Comparison of ENCODE assay signal across 1 cellular context in the genomic region with DNA sequence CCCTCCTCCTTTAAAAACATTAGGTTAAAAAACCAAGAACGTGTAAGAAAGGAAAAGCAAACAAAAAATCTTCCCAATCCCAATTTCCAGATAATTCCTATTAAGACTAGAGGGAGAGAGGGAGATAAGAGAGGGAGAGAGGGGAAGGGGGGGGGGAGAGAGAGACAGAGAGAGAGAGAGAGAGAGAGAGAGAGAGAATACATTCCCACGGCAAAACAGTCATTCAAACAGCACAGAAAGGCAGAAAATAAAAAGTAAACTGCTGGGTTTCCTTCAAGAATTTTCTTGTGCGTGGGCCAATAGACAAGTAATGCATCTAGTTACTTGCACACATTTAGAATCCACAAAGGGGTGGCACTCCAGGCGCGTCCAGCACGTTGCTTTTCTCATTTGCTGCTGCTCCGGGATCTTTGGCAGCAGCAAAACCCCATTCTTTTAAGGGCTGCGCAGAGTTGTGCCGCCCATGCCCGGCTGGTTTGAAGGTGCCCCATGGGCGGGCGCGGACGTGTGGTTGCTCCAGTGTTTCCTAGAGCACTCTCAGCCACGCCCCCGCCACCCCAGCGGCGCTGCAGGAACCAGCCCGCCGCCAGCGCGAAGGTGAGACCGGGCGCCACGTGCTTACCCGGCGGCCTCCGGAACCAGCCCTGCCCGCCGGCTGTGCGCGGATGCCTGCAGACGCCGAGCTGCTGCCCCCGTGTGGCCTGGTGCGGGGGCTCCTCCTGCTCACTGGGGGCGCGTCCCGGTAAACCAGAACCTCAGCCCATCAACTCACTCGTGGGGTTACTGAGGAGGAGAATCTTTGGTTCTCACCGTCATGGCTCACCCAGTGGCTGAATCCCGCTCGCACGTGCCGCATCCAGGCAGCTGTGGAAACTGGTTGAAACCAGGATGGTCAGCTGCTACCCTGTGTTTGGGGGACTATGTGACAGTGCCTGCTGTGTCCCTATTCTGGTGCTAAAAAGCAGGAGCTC.
TF ChIP-seq lines count a peak whose summit lies in the region.

No MANE protein-coding gene starts in this region.

TF ChIP-seq in HepG2, 621 proteins besides CTCF, POLR2A, EP300 and RAD21 (continued from another document and continues in another):
- TF ChIP-seq, protein P1, sequence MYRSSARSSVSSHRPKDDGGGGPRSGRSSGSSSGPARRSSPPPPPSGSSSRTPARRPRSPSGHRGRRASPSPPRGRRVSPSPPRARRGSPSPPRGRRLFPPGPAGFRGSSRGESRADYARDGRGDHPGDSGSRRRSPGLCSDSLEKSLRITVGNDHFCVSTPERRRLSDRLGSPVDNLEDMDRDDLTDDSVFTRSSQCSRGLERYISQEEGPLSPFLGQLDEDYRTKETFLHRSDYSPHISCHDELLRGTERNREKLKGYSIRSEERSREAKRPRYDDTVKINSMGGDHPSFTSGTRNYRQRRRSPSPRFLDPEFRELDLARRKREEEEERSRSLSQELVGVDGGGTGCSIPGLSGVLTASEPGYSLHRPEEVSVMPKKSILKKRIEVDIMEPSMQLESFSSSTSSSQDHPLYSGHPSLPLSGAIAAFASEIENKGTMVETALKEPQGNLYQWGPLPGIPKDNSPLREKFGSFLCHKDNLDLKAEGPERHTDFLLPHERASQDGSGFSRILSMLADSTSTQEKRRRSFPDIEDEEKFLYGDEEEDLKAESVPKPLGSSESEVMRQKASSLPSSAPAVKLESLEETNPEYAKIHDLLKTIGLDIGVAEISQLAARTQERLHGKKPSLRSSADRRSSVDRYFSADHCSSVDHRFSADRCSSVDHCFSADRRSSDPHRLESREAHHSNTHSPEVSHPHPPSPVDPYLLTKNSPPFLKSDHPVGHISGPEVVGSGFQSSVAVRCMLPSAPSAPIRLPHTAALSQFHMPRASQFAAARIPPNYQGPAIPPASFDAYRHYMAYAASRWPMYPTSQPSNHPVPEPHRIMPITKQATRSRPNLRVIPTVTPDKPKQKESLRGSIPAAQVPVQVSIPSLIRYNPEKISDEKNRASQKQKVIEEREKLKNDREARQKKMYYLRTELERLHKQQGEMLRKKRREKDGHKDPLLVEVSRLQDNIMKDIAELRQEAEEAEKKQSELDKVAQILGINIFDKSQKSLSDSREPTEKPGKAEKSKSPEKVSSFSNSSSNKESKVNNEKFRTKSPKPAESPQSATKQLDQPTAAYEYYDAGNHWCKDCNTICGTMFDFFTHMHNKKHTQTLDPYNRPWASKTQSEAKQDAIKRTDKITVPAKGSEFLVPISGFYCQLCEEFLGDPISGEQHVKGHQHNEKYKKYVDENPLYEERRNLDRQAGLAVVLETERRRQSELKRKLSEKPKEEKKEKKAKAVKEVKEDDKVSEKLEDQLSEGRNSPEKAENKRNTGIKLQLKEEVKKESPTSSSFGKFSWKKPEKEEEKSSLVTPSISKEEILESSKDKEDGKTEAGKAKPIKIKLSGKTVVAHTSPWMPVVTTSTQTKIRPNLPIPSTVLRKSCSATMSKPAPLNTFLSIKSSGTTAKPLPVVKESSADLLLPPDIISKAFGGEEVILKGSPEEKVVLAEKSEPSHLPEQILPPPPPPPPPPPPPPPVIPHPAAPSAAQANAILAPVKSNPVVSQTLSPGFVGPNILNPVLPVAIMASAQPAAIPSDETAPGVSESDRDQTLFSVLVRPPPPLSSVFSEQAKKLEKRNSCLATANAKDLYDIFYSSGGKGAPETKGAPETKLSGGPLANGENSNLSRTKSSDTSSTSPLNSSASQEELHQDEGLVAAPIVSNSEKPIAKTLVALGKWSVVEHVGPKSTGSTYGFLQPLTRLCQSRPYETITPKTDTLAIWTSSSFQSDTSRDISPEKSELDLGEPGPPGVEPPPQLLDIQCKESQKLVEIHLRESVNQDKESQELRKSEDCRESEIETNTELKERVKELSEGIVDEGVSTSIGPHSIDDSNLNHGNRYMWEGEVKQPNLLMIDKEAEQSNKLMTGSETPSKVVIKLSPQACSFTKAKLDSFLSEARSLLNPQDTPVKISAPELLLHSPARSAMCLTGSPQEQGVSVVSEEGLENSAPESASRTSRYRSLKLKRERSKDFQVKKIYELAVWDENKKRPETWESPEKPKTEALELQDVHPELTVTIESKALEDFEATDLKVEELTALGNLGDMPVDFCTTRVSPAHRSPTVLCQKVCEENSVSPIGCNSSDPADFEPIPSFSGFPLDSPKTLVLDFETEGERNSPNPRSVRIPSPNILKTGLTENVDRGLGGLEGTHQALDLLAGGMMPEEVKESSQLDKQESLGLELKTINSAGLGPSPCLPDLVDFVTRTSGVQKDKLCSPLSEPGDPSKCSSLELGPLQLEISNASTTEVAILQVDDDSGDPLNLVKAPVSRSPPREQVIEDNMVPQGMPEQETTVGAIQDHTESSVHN (CRISPR knock-in tag; IDR thresholded peaks at IDR 0.05): peak; percentile 98
- peak; percentile 85; the same call in 1 of the 2 replicates for TF ChIP-seq ZC3H13 (CRISPR knock-in tag; IDR thresholded peaks at IDR 0.05)
- TF ChIP-seq, protein P2, sequence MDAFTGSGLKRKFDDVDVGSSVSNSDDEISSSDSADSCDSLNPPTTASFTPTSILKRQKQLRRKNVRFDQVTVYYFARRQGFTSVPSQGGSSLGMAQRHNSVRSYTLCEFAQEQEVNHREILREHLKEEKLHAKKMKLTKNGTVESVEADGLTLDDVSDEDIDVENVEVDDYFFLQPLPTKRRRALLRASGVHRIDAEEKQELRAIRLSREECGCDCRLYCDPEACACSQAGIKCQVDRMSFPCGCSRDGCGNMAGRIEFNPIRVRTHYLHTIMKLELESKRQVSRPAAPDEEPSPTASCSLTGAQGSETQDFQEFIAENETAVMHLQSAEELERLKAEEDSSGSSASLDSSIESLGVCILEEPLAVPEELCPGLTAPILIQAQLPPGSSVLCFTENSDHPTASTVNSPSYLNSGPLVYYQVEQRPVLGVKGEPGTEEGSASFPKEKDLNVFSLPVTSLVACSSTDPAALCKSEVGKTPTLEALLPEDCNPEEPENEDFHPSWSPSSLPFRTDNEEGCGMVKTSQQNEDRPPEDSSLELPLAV (CRISPR knock-in tag; conservative IDR thresholded peaks at IDR 0.05; ENCODE audit: low read depth): peak; percentile 86
- TF ChIP-seq, protein P3, sequence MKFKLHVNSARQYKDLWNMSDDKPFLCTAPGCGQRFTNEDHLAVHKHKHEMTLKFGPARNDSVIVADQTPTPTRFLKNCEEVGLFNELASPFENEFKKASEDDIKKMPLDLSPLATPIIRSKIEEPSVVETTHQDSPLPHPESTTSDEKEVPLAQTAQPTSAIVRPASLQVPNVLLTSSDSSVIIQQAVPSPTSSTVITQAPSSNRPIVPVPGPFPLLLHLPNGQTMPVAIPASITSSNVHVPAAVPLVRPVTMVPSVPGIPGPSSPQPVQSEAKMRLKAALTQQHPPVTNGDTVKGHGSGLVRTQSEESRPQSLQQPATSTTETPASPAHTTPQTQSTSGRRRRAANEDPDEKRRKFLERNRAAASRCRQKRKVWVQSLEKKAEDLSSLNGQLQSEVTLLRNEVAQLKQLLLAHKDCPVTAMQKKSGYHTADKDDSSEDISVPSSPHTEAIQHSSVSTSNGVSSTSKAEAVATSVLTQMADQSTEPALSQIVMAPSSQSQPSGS (CRISPR knock-in tag; IDR thresholded peaks at IDR 0.05): peak; percentile 84; the same call in 1 of the 2 replicates
- peak; percentile 95 for TF ChIP-seq ZNF44 (CRISPR knock-in tag; IDR thresholded peaks at IDR 0.05)
- peak; percentile 72 for TF ChIP-seq PPARG (CRISPR knock-in tag; conservative IDR thresholded peaks at IDR 0.05)
- no peak for TF ChIP-seq JUN (CRISPR knock-in tag; IDR thresholded peaks at IDR 0.05)
- TF ChIP-seq ZNF703 (CRISPR knock-in tag; IDR thresholded peaks at IDR 0.05; ENCODE audit: borderline replicate concordance): peak; percentile 90
- peak; percentile 98 for TF ChIP-seq ZNF563 (CRISPR knock-in tag; IDR thresholded peaks at IDR 0.05)
- no peak for TF ChIP-seq PCBP2 (optimal IDR thresholded peaks at IDR 0.05; ENCODE audit: low read depth, low read length, poor library complexity, severe bottlenecking)
- peak; percentile 35; the same call in 1 of the 2 replicates for TF ChIP-seq JUND (CRISPR knock-in tag; IDR thresholded peaks at IDR 0.05)
- TF ChIP-seq ARNT2 (CRISPR knock-in tag; IDR thresholded peaks at IDR 0.05; ENCODE audit: low read depth): peak; percentile 99
- TF ChIP-seq, protein P4, sequence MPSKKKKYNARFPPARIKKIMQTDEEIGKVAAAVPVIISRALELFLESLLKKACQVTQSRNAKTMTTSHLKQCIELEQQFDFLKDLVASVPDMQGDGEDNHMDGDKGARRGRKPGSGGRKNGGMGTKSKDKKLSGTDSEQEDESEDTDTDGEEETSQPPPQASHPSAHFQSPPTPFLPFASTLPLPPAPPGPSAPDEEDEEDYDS (CRISPR knock-in tag; IDR thresholded peaks at IDR 0.05): peak; percentile 57
- no peak for TF ChIP-seq CREM (IDR thresholded peaks at IDR 0.05)
- TF ChIP-seq CREM (CRISPR knock-in tag; IDR thresholded peaks at IDR 0.05): no peak
- peak; percentile 94 for TF ChIP-seq ZNF879 (CRISPR knock-in tag; IDR thresholded peaks at IDR 0.05)
- TF ChIP-seq FOSL2 (CRISPR knock-in tag; IDR thresholded peaks at IDR 0.05): peak; percentile 58
- TF ChIP-seq SIN3A (IDR thresholded peaks at IDR 0.05; ENCODE audit: borderline replicate concordance, low read depth, low read length): peak; percentile 86; the same call in 1 of the 2 replicates
- TF ChIP-seq SRSF1 (optimal IDR thresholded peaks at IDR 0.05; ENCODE audit: low read depth, low read length): no peak
- TF ChIP-seq, protein P5, sequence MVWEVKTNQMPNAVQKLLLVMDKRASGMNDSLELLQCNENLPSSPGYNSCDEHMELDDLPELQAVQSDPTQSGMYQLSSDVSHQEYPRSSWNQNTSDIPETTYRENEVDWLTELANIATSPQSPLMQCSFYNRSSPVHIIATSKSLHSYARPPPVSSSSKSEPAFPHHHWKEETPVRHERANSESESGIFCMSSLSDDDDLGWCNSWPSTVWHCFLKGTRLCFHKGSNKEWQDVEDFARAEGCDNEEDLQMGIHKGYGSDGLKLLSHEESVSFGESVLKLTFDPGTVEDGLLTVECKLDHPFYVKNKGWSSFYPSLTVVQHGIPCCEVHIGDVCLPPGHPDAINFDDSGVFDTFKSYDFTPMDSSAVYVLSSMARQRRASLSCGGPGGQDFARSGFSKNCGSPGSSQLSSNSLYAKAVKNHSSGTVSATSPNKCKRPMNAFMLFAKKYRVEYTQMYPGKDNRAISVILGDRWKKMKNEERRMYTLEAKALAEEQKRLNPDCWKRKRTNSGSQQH (CRISPR knock-in tag; IDR thresholded peaks at IDR 0.05; ENCODE audit: low read depth): peak; percentile 80; the same call in 1 of the 2 replicates
- TF ChIP-seq ZIK1 (CRISPR knock-in tag; IDR thresholded peaks at IDR 0.05; ENCODE audit: borderline replicate concordance, low read depth): peak; percentile 99; the same call in 1 of the 2 replicates
- peak; percentile 60; the same call in 1 of the 2 replicates for TF ChIP-seq ZFP36L2 (CRISPR knock-in tag; IDR thresholded peaks at IDR 0.05)
- TF ChIP-seq, protein P6, sequence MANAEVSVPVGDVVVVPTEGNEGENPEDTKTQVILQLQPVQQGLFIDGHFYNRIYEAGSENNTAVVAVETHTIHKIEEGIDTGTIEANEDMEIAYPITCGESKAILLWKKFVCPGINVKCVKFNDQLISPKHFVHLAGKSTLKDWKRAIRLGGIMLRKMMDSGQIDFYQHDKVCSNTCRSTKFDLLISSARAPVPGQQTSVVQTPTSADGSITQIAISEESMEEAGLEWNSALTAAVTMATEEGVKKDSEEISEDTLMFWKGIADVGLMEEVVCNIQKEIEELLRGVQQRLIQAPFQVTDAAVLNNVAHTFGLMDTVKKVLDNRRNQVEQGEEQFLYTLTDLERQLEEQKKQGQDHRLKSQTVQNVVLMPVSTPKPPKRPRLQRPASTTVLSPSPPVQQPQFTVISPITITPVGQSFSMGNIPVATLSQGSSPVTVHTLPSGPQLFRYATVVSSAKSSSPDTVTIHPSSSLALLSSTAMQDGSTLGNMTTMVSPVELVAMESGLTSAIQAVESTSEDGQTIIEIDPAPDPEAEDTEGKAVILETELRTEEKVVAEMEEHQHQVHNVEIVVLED (CRISPR knock-in tag; IDR thresholded peaks at IDR 0.05; ENCODE audit: borderline replicate concordance): peak; percentile 81
- no peak for TF ChIP-seq NR3C1 (CRISPR knock-in tag; IDR thresholded peaks at IDR 0.05)
- no peak for TF ChIP-seq DNMT3B (CRISPR knock-in tag; conservative IDR thresholded peaks at IDR 0.05)
- TF ChIP-seq ZNF557 (CRISPR knock-in tag; IDR thresholded peaks at IDR 0.05): peak; percentile 99
- TF ChIP-seq, protein P7, sequence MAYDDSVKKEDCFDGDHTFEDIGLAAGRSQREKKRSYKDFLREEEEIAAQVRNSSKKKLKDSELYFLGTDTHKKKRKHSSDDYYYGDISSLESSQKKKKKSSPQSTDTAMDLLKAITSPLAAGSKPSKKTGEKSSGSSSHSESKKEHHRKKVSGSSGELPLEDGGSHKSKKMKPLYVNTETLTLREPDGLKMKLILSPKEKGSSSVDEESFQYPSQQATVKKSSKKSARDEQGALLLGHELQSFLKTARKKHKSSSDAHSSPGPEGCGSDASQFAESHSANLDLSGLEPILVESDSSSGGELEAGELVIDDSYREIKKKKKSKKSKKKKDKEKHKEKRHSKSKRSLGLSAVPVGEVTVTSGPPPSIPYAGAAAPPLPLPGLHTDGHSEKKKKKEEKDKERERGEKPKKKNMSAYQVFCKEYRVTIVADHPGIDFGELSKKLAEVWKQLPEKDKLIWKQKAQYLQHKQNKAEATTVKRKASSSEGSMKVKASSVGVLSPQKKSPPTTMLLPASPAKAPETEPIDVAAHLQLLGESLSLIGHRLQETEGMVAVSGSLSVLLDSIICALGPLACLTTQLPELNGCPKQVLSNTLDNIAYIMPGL (CRISPR knock-in tag; IDR thresholded peaks at IDR 0.05; ENCODE audit: borderline replicate concordance in 1 of 2, low read depth in 1 of 2): peak; percentile 84 to 90
- peak; percentile 94 for TF ChIP-seq TSC22D2 (CRISPR knock-in tag; IDR thresholded peaks at IDR 0.05; ENCODE audit: borderline replicate concordance)
- TF ChIP-seq, protein P8, sequence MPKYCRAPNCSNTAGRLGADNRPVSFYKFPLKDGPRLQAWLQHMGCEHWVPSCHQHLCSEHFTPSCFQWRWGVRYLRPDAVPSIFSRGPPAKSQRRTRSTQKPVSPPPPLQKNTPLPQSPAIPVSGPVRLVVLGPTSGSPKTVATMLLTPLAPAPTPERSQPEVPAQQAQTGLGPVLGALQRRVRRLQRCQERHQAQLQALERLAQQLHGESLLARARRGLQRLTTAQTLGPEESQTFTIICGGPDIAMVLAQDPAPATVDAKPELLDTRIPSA (CRISPR knock-in tag; IDR thresholded peaks at IDR 0.05; ENCODE audit: borderline replicate concordance): peak; percentile 84; the same call in 1 of the 2 replicates
- TF ChIP-seq ATAD3A (CRISPR knock-in tag; IDR thresholded peaks at IDR 0.05): no peak
